ENCODE assay signal across 9 cellular contexts in genomic region chr6:3848925-3849605, GRCh38. TPM values are rescaled to one million over a fixed set of nuclear protein-coding genes. Genes with fewer than 3 reads are reported as not detected.
DNase-seq lines count a peak whose midpoint lies in the region; ATAC-seq, FAIRE-seq and TF ChIP-seq lines count a peak whose summit lies in the region.
"Had no signal": no experiment of that assay in that cellular context is flagged by ENCODE, and none has a peak within 500 bp of the region (broad histone marks: within the 10 kb centered on the region; RNA-seq: fewer than 3 reads in every experiment).

FAM50B (plus strand) TSS chr6:3849373; CDS start chr6:3849812, 439 bp downstream.

- H3K79me2 ChIP-seq in H1 (ENCODE audit: control insufficient read depth in 1 of 2, insufficient read depth in 2 of 2, low read length in 2 of 2) = no peaks in the 10 kb centered on the region

- H3K36me3 ChIP-seq in H1 (ENCODE audit: control insufficient read depth in 2 of 4, insufficient read depth in 4 of 4, low read length in 3 of 4) (no peaks in the 10 kb centered on the region), mesenchymal stem cell (ENCODE audit: control insufficient read depth in 1 of 2, insufficient read depth in 2 of 2, low read depth in 1 of 2, low read length in 2 of 2) (no peaks in the 10 kb centered on the region)

- H3K14ac ChIP-seq in H1 (ENCODE audit: insufficient read length) (no peak within 1 kb of the TSS), mesenchymal stem cell (ENCODE audit: low read length in 2 of 2) (peak within 1 kb of the TSS in 1 of 2 experiments; percentile 74)

- H3K4me1 ChIP-seq in H1 (replicated peaks in 1 of 4; ENCODE audit: control insufficient read depth in 3 of 4, insufficient read depth in 4 of 4, low read length in 3 of 4) (peaks cover 0 to 10% (median 4%) of the 10 kb centered on the region in 4 experiments; a peak in 5 of 7 replicates), mesenchymal stem cell (ENCODE audit: control insufficient read depth, insufficient read depth, low read depth, low read length) (peaks cover 3% of the 10 kb centered on the region)

- H3K4me3 ChIP-seq in H1 (ENCODE audit: extremely low read depth in 1 of 4, insufficient read depth in 2 of 4, low read depth in 3 of 4, low read length in 4 of 4) (peak within 1 kb of the TSS; percentile 46 to 71 (median 60)), mesenchymal stem cell (ENCODE audit: insufficient read depth in 1 of 2, low read depth in 1 of 2, low read length in 2 of 2) (peak within 1 kb of the TSS in 1 of 2 experiments; percentile 78)

- peak within 1 kb of the TSS; percentile 74 for H3K4me3 Mint-ChIP-seq in activated CD8-positive, alpha-beta memory T cell treated with anti-CD3 and anti-CD28 coated beads, Interleukin-2, amount 10 ng/mL, durations not matched to agents 7 days and 5 days

- ATAC-seq in HG03066 (IDR thresholded peaks at IDR 0.05; ENCODE audit: low read depth, unreplicated experiment) = peak; percentile 94
- peak; percentile 96 for ATAC-seq in activated CD8-positive, alpha-beta memory T cell treated with anti-CD3 and anti-CD28 coated beads, Interleukin-2, amount 10 ng/mL, durations not matched to agents 7 days and 5 days

- CTCF ChIA-PET in activated CD8-positive, alpha-beta memory T cell treated with anti-CD3 and anti-CD28 coated beads, Interleukin-2, amount 10 ng/mL, durations not matched to agents 7 days and 5 days (lab: Charles Lee) = interaction anchor here (0.5 to 5.2 kb wide), 32 partner anchors 8 to 307 kb away, joined by 3 to 31 read pairs (median 4); partner anchors contain the start of gene ECI2
- CTCF ChIA-PET in H1 (lab: Charles Lee; ENCODE audit: partially characterized antibody) = interaction anchor here (0.6 to 11.3 kb wide), 90 partner anchors 8 to 432 kb away, joined by 3 to 124 read pairs (median 6); a partner anchor contains a TSS

- peak within 1 kb of the TSS; percentile 74 for H3K27ac Mint-ChIP-seq in activated CD8-positive, alpha-beta memory T cell treated with anti-CD3 and anti-CD28 coated beads, Interleukin-2, amount 10 ng/mL, durations not matched to agents 7 days and 5 days

- DNase-seq in NCI-H187 (lab: John Stamatoyannopoulos, UW) = peak; percentile 56 to 71
- no peak for DNase-seq in NCI-H187 treated with DMSO at 0.1 percent for 48 hours (lab: John Stamatoyannopoulos, UW)
- peak; percentile 78 to 85 for DNase-seq in NCI-H524 (lab: John Stamatoyannopoulos, UW)
- peak; percentile 94 for DNase-seq in activated CD8-positive, alpha-beta memory T cell treated with anti-CD3 and anti-CD28 coated beads, Interleukin-2, amount 10 ng/mL, durations not matched to agents 7 days and 5 days
- DNase-seq in H1 (ENCODE audit: low read depth in 1 of 2, low spot score in 2 of 2) = peak; percentile 64 to 99
- peak; percentile 82 for DNase-seq in mesenchymal stem cell
- peak; percentile 79 for DNase-seq in stimulated activated CD8-positive, alpha-beta memory T cell treated with anti-CD3 and anti-CD28 coated beads, Interleukin-12 subunit alpha, Interleukin-12 subunit beta, amount 100 ng/mL, for 4 hours (ENCODE audit: low read depth)

- H4K20me1 ChIP-seq in H1 (replicated peaks in 1 of 2; ENCODE audit: control insufficient read depth in 1 of 2, insufficient read depth in 2 of 2, low read length in 2 of 2) = no peaks in the 10 kb centered on the region

- H2BK12ac ChIP-seq in H1 (ENCODE audit: low read depth, low read length) (peak within 1 kb of the TSS; percentile 85), mesenchymal stem cell (ENCODE audit: low read length in 2 of 2) (peak within 1 kb of the TSS; percentile 42 to 49)

- H3K27me3 Mint-ChIP-seq in activated CD8-positive, alpha-beta memory T cell treated with anti-CD3 and anti-CD28 coated beads, Interleukin-2, amount 10 ng/mL, durations not matched to agents 7 days and 5 days = no peaks in the 10 kb centered on the region

- H2BK5ac ChIP-seq in H1 (ENCODE audit: low read depth, low read length) = peak within 1 kb of the TSS; percentile 80; the same call in 1 of the 2 replicates
- no peak within 1 kb of the TSS for H2BK5ac ChIP-seq in mesenchymal stem cell (ENCODE audit: low read depth, low read length, poor library complexity, severe bottlenecking)

- H3K23ac ChIP-seq in H1 (ENCODE audit: insufficient read length) (no peak within 1 kb of the TSS), mesenchymal stem cell (ENCODE audit: low read length in 2 of 2) (no peak within 1 kb of the TSS)

- FAIRE-seq in H1 (lab: Jason Lieb, UNC) = no peak
- FAIRE-seq: A204.1 had no signal

- H4K91ac ChIP-seq in H1 (replicated peaks; ENCODE audit: insufficient read length, low read length) (peak within 1 kb of the TSS; percentile 92), mesenchymal stem cell (ENCODE audit: low read length) (peak within 1 kb of the TSS; percentile 80)

- H3K27ac ChIP-seq in H1 (ENCODE audit: low read depth, low read length) = no peak within 1 kb of the TSS
- no peak within 1 kb of the TSS for H3K27ac ChIP-seq in mesenchymal stem cell (ENCODE audit: low read length, poor library complexity, severe bottlenecking)

- no peaks in the 10 kb centered on the region for H3K79me1 ChIP-seq in H1 (ENCODE audit: low read depth, low read length)
- H3K79me1 ChIP-seq in mesenchymal stem cell (replicated peaks; ENCODE audit: low read length, poor library complexity, severe bottlenecking) = no peaks in the 10 kb centered on the region

- H2BK15ac ChIP-seq in H1 (ENCODE audit: low read length) (peak within 1 kb of the TSS; percentile 88), mesenchymal stem cell (ENCODE audit: low read depth, poor library complexity, severe bottlenecking) (no peak within 1 kb of the TSS)

- H2BK20ac ChIP-seq in H1 (ENCODE audit: low read length) = no peak within 1 kb of the TSS; the same call in 1 of the 2 replicates

- 16% methylated on average over 47 of the region's 49 CpGs; no CpG with 5 or more reads in 1 of the 2 experiments for WGBS in H1 (ENCODE audit: extremely low coverage in 1 of 2, insufficient coverage in 1 of 2, insufficient read length in 1 of 2, insufficient replicate concordance in 2 of 2, low coverage in 1 of 2, low lambda C conversion rate in 2 of 2, missing lambda C conversion rate in 1 of 2), 2 experiments
- WGBS in mesenchymal stem cell = 19% methylated on average over 47 of the region's 49 CpGs

- peak within 1 kb of the TSS in 2 of 4 experiments; percentile 60; a peak in 4 of 7 replicates for H3K9ac ChIP-seq in H1 (replicated peaks in 1 of 4; ENCODE audit: extremely low read depth in 1 of 4, low read depth in 3 of 4, low read length in 3 of 4)
- H3K9ac ChIP-seq in mesenchymal stem cell (ENCODE audit: low read length) = peak within 1 kb of the TSS; percentile 79

- H3K23me2 ChIP-seq in H1 (ENCODE audit: low read depth, low read length) = peaks cover 10% of the 10 kb centered on the region; the same call in 1 of the 2 replicates

- peaks cover 5% of the 10 kb centered on the region for H3K36me3 Mint-ChIP-seq in activated CD8-positive, alpha-beta memory T cell treated with anti-CD3 and anti-CD28 coated beads, Interleukin-2, amount 10 ng/mL, durations not matched to agents 7 days and 5 days

- H3K4me1 Mint-ChIP-seq in activated CD8-positive, alpha-beta memory T cell treated with anti-CD3 and anti-CD28 coated beads, Interleukin-2, amount 10 ng/mL, durations not matched to agents 7 days and 5 days = peaks cover 32% of the 10 kb centered on the region

- peak in 1 of 2 experiments; percentile 50; a peak in 1 of 3 replicates for TF ChIP-seq POLR2A in H1 (IDR thresholded peaks at IDR 0.05; ENCODE audit: control extremely low read depth in 1 of 2, low read depth in 2 of 2, low read length in 2 of 2)

- peak within 1 kb of the TSS; percentile 95 for H3K18ac ChIP-seq in H1 (ENCODE audit: extremely low read depth, low read length)
- H3K18ac ChIP-seq in mesenchymal stem cell (ENCODE audit: low read depth in 1 of 2, low read length in 2 of 2) = peak within 1 kb of the TSS; percentile 78 to 93

- H3K9me3 ChIP-seq in H1 (ENCODE audit: insufficient read depth in 2 of 2, low read depth in 1 of 2, low read length in 1 of 2) = no peaks in the 10 kb centered on the region
- H3K9me3 ChIP-seq in mesenchymal stem cell (ENCODE audit: control insufficient read depth, low read length) = no peaks in the 10 kb centered on the region

- H2BK120ac ChIP-seq in H1 (replicated peaks; ENCODE audit: low read depth, low read length) (peak within 1 kb of the TSS; percentile 38), mesenchymal stem cell (ENCODE audit: low read depth, low read length) (no peak within 1 kb of the TSS)

- H3K27me3 ChIP-seq in H1 (replicated peaks in 1 of 4; ENCODE audit: control insufficient read depth in 3 of 4, extremely low read depth in 1 of 4, insufficient read depth in 3 of 4, low read length in 3 of 4) = 0 out of 7 replicates have a peak, but pooled peaks cover 0 to 2% (median 0%) of the 10 kb centered on the region in 4 experiments
- no peaks in the 10 kb centered on the region for H3K27me3 ChIP-seq in mesenchymal stem cell (ENCODE audit: control insufficient read depth in 1 of 2, insufficient read depth in 1 of 2, low read length in 2 of 2)

- POLR2A ChIA-PET in H1 (lab: Charles Lee; ENCODE audit: partially characterized antibody) = interaction anchor here (0.6 to 1.4 kb wide), 13 partner anchors 13 to 172 kb away, joined by 3 to 7 read pairs (median 3); a partner anchor contains a TSS

- H2AFZ ChIP-seq in H1 (ENCODE audit: low read length) = peak within 1 kb of the TSS; percentile 95
- H2AFZ ChIP-seq in mesenchymal stem cell (ENCODE audit: low read depth, low read length) = peak within 1 kb of the TSS; percentile 91

- TF ChIP-seq CTCF in H1 (IDR thresholded peaks at IDR 0.05; ENCODE audit: control extremely low read depth in 1 of 3, insufficient read depth in 1 of 3, low read depth in 1 of 3, low read length in 3 of 3) = peak; percentile 91 to 99 (median 95)

- peak within 1 kb of the TSS; percentile 67 for H4K5ac ChIP-seq in H1 (ENCODE audit: insufficient read length, low read depth, low read length)

- H3K56ac ChIP-seq in H1 (replicated peaks; ENCODE audit: insufficient read length, low read depth, low read length) = peak within 1 kb of the TSS; percentile 82

- peak; percentile 85 to 89 for TF ChIP-seq RAD21 in H1 (IDR thresholded peaks at IDR 0.05 in 1 of 2, conservative IDR thresholded peaks at IDR 0.05 in 1 of 2; ENCODE audit: low read depth in 2 of 2, low read length in 2 of 2)

- H2AK5ac ChIP-seq in H1 (ENCODE audit: low read depth, low read length) = no peak within 1 kb of the TSS
- no peak within 1 kb of the TSS for H2AK5ac ChIP-seq in mesenchymal stem cell (ENCODE audit: low read length, severe bottlenecking)

- no peaks in the 10 kb centered on the region for H3K9me3 Mint-ChIP-seq in activated CD8-positive, alpha-beta memory T cell treated with anti-CD3 and anti-CD28 coated beads, Interleukin-2, amount 10 ng/mL, durations not matched to agents 7 days and 5 days (ENCODE audit: low read depth)

- no peak for TF ChIP-seq EP300 in H1 (IDR thresholded peaks at IDR 0.05; ENCODE audit: borderline replicate concordance in 1 of 2, low read depth in 2 of 2, low read length in 2 of 2)

- peak within 1 kb of the TSS; percentile 94 for H3K4ac ChIP-seq in H1 (replicated peaks; ENCODE audit: insufficient read length, low read depth, low read length)
- peak within 1 kb of the TSS in 1 of 2 experiments; percentile 24 for H3K4ac ChIP-seq in mesenchymal stem cell (ENCODE audit: low read depth in 1 of 2, low read length in 2 of 2)

- peak within 1 kb of the TSS; percentile 88 for H4K8ac ChIP-seq in H1 (ENCODE audit: extremely low read depth, insufficient read depth, low read length)
- H4K8ac ChIP-seq in mesenchymal stem cell (ENCODE audit: low read length) = peak within 1 kb of the TSS; percentile 95

- H3K4me2 ChIP-seq in H1 (ENCODE audit: insufficient read depth in 1 of 2, low read depth in 2 of 2, low read length in 2 of 2) (peak within 1 kb of the TSS; percentile 35 to 86), mesenchymal stem cell (ENCODE audit: low read length, poor library complexity, severe bottlenecking) (peak within 1 kb of the TSS; percentile 15)

RNA-seq across cellular contexts. Expression of gene FAM50B, which starts in this region (rescaled TPM):
- 10 to 100 TPM in 1 of 2 experiments, 1 to 10 TPM in 1; 8.8 to 10.6 TPM for total RNA-seq in activated CD8-positive, alpha-beta memory T cell treated with anti-CD3 and anti-CD28 coated beads, Interleukin-2, amount 10 ng/mL, durations not matched to agents 7 days and 5 days
- total RNA-seq in H1 (2021; fragmentation: NEBNext Ultra II Directional; extraction: Animal tissue kit (Norgen Biotek cat#: 25700)) = 3.1 and 3.8 TPM in 2 replicates
- 3.2 and 3.6 TPM in 2 replicates for polyA plus RNA-seq in H1 (2011; rRNA removed)
- polyA plus RNA-seq in H1 (2011; cell fraction: cytosol; rRNA removed) = 5.2 TPM
- 3.2 TPM for polyA plus RNA-seq in H1 (2011; cell fraction: nucleus; rRNA removed)
- polyA plus RNA-seq in H1 (2012, experiment 1 of 2) = 1.7 to 3.5 TPM (median 2.2 TPM) in 4 replicates
- 1.7 TPM for polyA plus RNA-seq in H1 (2012, experiment 2 of 2)
- polyA plus RNA-seq in H1 (2013, experiment 1 of 2) = 1.9 TPM
- polyA plus RNA-seq in H1 (2013, experiment 2 of 2) = 2.2 TPM
- 1.1 and 1.4 TPM in 2 replicates for polyA minus RNA-seq in H1 (2011; rRNA and poly(A)+ RNA removed)
- polyA minus RNA-seq in H1 (2011; cell fraction: cytosol; rRNA and poly(A)+ RNA removed) = 1.8 TPM
- polyA minus RNA-seq in H1 (2011; cell fraction: nucleus; rRNA and poly(A)+ RNA removed) = 2.0 TPM
- 2.1 TPM for polyA plus RNA-seq in mesenchymal stem cell (2013, experiment 1 of 2)
- 2.1 TPM for polyA plus RNA-seq in mesenchymal stem cell (2013, experiment 2 of 2)
